In genomic region chr5:149240354-149240998, GRCh38 we compare ENCODE assay signal across 9 cellular contexts. TPM values are rescaled to one million over a fixed set of nuclear protein-coding genes. Genes with fewer than 3 reads are reported as not detected.
DNase-seq lines count a peak whose midpoint lies in the region; ATAC-seq and TF ChIP-seq lines count a peak whose summit lies in the region.
"Had no signal": no experiment of that assay in that cellular context is flagged by ENCODE, and none has a peak within 500 bp of the region (broad histone marks: within the 10 kb centered on the region; RNA-seq: fewer than 3 reads in every experiment).

No MANE protein-coding gene starts in this region.

- peaks cover 2% of the 10 kb centered on the region for H3K9me3 Mint-ChIP-seq in glutamatergic neuron (ENCODE audit: unreplicated experiment)

- no peaks in the 10 kb centered on the region for H3K4me1 Mint-ChIP-seq in glutamatergic neuron (ENCODE audit: low read depth, unreplicated experiment)

- peaks cover 9% of the 10 kb centered on the region for H3K36me3 Mint-ChIP-seq in glutamatergic neuron (ENCODE audit: unreplicated experiment)

- peak; percentile 80 for DNase-seq in activated CD4-positive, alpha-beta T cell treated with anti-CD3 and anti-CD28 coated beads for 48 hours
- DNase-seq in effector CD4-positive, alpha-beta T cell: peak; percentile 69
- DNase-seq in stimulated activated CD8-positive, alpha-beta memory T cell treated with anti-CD3 and anti-CD28 coated beads, Interleukin-15, amount 100 ng/mL, for 4 hours (ENCODE audit: low read depth in 2 of 2): peak; percentile 50 to 53
- DNase-seq in glutamatergic neuron (no peak), putamen (ENCODE audit: low spot score) (no peak), NCI-H82 (lab: John Stamatoyannopoulos, UW) (no peak), cortex of kidney (lab: John Stamatoyannopoulos, UW) (no peak)

- peaks cover 5% of the 10 kb centered on the region for H3K27me3 Mint-ChIP-seq in glutamatergic neuron (ENCODE audit: unreplicated experiment)

- no peak overlapping the region for H3K4me3 Mint-ChIP-seq in glutamatergic neuron (ENCODE audit: unreplicated experiment)

- peak; percentile 82 for ATAC-seq in GM21447 (IDR thresholded peaks at IDR 0.05; ENCODE audit: unreplicated experiment)
- ATAC-seq: Panc1 had no signal

- TF ChIP-seq CTCF in glutamatergic neuron (IDR thresholded peaks at IDR 0.05; ENCODE audit: partially characterized antibody, unreplicated experiment): no peak

- H3K27ac Mint-ChIP-seq in glutamatergic neuron (ENCODE audit: unreplicated experiment): no peak overlapping the region

RNA-seq across cellular contexts. Expression of gene AFAP1L1, which starts 31.2 kb away (rescaled TPM):
- 0.25 TPM for total RNA-seq in glutamatergic neuron (ENCODE audit: unreplicated experiment)

Comparison
In these comparisons a context has a peak if more than half of its experiments do, and no peak if none do; other contexts are left out.
1. DNase-seq: peak in activated CD4-positive, alpha-beta T cell treated with anti-CD3 and anti-CD28 coated beads for 48 hours (single experiment), effector CD4-positive, alpha-beta T cell (single experiment) and stimulated activated CD8-positive, alpha-beta memory T cell treated with anti-CD3 and anti-CD28 coated beads, Interleukin-15, amount 100 ng/mL, for 4 hours (2 of 2); none in glutamatergic neuron (single experiment), putamen (single experiment), NCI-H82 (single experiment) and cortex of kidney (single experiment).